In the genomic region with DNA sequence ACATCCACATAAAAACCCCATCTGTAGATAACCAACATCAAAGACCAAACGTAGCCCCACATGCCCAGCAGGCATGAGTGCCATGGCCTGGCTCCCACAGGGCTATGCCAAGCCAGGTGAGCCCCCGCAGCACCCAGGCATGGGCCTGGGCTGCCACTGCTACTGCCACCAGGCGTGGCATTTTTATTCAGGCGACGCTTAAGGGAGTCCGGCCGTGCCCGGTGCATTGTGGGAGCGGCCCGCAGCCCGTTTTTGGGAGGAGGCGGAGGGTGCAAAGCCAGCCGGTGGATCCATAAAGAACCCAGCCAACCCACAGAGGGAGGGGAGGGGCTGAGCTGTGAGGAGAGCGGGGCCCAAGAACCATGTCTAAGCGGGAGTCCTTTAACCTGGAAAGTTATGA, we compare ENCODE assay signal across 38 cellular contexts.
"Had no signal": no experiment of that assay in that cellular context is flagged by ENCODE, and none has a peak within 500 bp of the region (broad histone marks: within the 10 kb centered on the region; RNA-seq: fewer than 3 reads in every experiment).

No MANE protein-coding gene starts in this region.

- ATAC-seq: activated naive CD4-positive, alpha-beta T cell treated with anti-CD3 and anti-CD28 coated beads, Interleukin-2, amount 50 U/mL, for 72 hours; activated naive CD8-positive, alpha-beta T cell treated with anti-CD3 and anti-CD28 coated beads, Interleukin-2, amount 50 U/mL, for 24 hours; activated T-cell treated with anti-CD3 and anti-CD28 coated beads, Interleukin-2, amount 50 U/mL, for 4 hours; activated T-cell treated with anti-CD3 and anti-CD28 coated beads, Interleukin-2, amount 50 U/mL, for 72 hours; activated T-helper 17 cell treated with anti-CD3 and anti-CD28 coated beads, Interleukin-2, amount 50 U/mL, for 72 hours; body of pancreas had no signal

- H3K27ac ChIP-seq: adrenal gland, ascending aorta, body of pancreas, brain microvascular endothelial cell, breast epithelium, cardiac muscle cell had no signal

- H3K9me3 Mint-ChIP-seq: activated naive CD4-positive, alpha-beta T cell treated with anti-CD3 and anti-CD28 coated beads for 36 hours; activated naive CD4-positive, alpha-beta T cell treated with anti-CD3 and anti-CD28 coated beads, Interleukin-2, amount 10 ng/mL, durations not matched to agents 7 days and 5 days; activated naive CD8-positive, alpha-beta T cell treated with anti-CD3 and anti-CD28 coated beads for 36 hours; activated naive CD8-positive, alpha-beta T cell treated with anti-CD3 and anti-CD28 coated beads, Interleukin-2, amount 50 U/mL, for 24 hours; activated T-cell treated with anti-CD3 and anti-CD28 coated beads, Interleukin-2, amount 50 U/mL, for 24 hours; activated T-cell treated with anti-CD3 and anti-CD28 coated beads, Interleukin-2, amount 50 U/mL, for 4 hours; activated T-helper 17 cell treated with anti-CD3 and anti-CD28 coated beads, Interleukin-2, amount 50 U/mL, for 72 hours; activated T-helper 2 cell treated with anti-CD3 and anti-CD28 coated beads, Interferon-gamma antibody, Interleukin-2, Interleukin-4, amounts not matched to agents 10 μg/mL and 5 μg/mL and 100 μg/mL, durations not matched to agents 14 hours and 24 hours and 36 hours; central memory CD8-positive, alpha-beta T cell had no signal

- H3K4me1 Mint-ChIP-seq: activated naive CD8-positive, alpha-beta T cell treated with anti-CD3 and anti-CD28 coated beads for 36 hours; activated T-helper 17 cell treated with anti-CD3 and anti-CD28 coated beads, Interleukin-2, amount 50 U/mL, for 72 hours; central memory CD8-positive, alpha-beta T cell had no signal

- H3K4me3 Mint-ChIP-seq: activated naive CD4-positive, alpha-beta T cell treated with anti-CD3 and anti-CD28 coated beads for 36 hours; activated naive CD4-positive, alpha-beta T cell treated with anti-CD3 and anti-CD28 coated beads, Interleukin-2, amount 10 ng/mL, durations not matched to agents 7 days and 5 days; activated naive CD4-positive, alpha-beta T cell treated with anti-CD3 and anti-CD28 coated beads, Interleukin-2, amount 50 U/mL, for 24 hours; activated naive CD8-positive, alpha-beta T cell; activated naive CD8-positive, alpha-beta T cell treated with anti-CD3 and anti-CD28 coated beads for 36 hours; activated naive CD8-positive, alpha-beta T cell treated with anti-CD3 and anti-CD28 coated beads, Interleukin-2, amount 10 ng/mL, durations not matched to agents 7 days and 5 days; activated naive CD8-positive, alpha-beta T cell treated with anti-CD3 and anti-CD28 coated beads, Interleukin-2, amount 50 U/mL, for 24 hours; activated T-cell treated with anti-CD3 and anti-CD28 coated beads, Interleukin-2, amount 50 U/mL, for 24 hours; activated T-cell treated with anti-CD3 and anti-CD28 coated beads, Interleukin-2, amount 50 U/mL, for 4 hours; activated T-cell treated with anti-CD3 and anti-CD28 coated beads, Interleukin-2, amount 50 U/mL, for 72 hours; activated T-helper 1 cell treated with anti-CD3 and anti-CD28 coated beads, Interleukin-12 subunit alpha, Interleukin-12 subunit beta, Interleukin-2, Interleukin-4 antibody, amounts not matched to agents 30 ng/mL and 10 ng/mL and 1 ng/mL, durations not matched to agents 14 hours and 24 hours and 36 hours; activated T-helper 17 cell treated with anti-CD3 and anti-CD28 coated beads, Interleukin-2, amount 50 U/mL, for 72 hours; brain; central memory CD8-positive, alpha-beta T cell had no signal

- DNase-seq: activated effector memory CD4-positive, alpha-beta T cell treated with anti-CD3 and anti-CD28 coated beads, Interleukin-2, amount 50 U/mL, for 16 hours; activated effector memory CD4-positive, alpha-beta T cell treated with Interleukin-2 at 50 U/mL for 16 hours; activated gamma-delta T cell; activated gamma-delta T cell treated with Interleukin-2 at 50 U/mL for 16 hours; activated naive CD4-positive, alpha-beta T cell; activated naive CD4-positive, alpha-beta T cell treated with anti-CD3 and anti-CD28 coated beads for 36 hours; activated naive CD4-positive, alpha-beta T cell treated with anti-CD3 and anti-CD28 coated beads, Interleukin-2, amount 10 ng/mL, durations not matched to agents 7 days and 5 days; activated naive CD4-positive, alpha-beta T cell treated with anti-CD3 and anti-CD28 coated beads, Interleukin-2, amount 50 U/mL, for 16 hours; activated naive CD4-positive, alpha-beta T cell treated with Interleukin-2 at 50 U/mL for 16 hours; activated naive CD8-positive, alpha-beta T cell treated with anti-CD3 and anti-CD28 coated beads for 36 hours; activated naive CD8-positive, alpha-beta T cell treated with anti-CD3 and anti-CD28 coated beads, Interleukin-2, amount 10 ng/mL, durations not matched to agents 7 days and 5 days; activated naive CD8-positive, alpha-beta T cell treated with anti-CD3 and anti-CD28 coated beads, Interleukin-2, amount 50 U/mL, for 24 hours; activated T-cell treated with anti-CD3 and anti-CD28 coated beads, Interleukin-2, amount 50 U/mL, for 1 hour; activated T-cell treated with anti-CD3 and anti-CD28 coated beads, Interleukin-2, amount 50 U/mL, for 24 hours; activated T-cell treated with anti-CD3 and anti-CD28 coated beads, Interleukin-2, amount 50 U/mL, for 4 hours; activated T-cell treated with anti-CD3 and anti-CD28 coated beads, Interleukin-2, amount 50 U/mL, for 48 hours; activated T-cell treated with anti-CD3 and anti-CD28 coated beads, Interleukin-2, amount 50 U/mL, for 72 hours; adrenal gland; amniotic stem cell; amygdala; anterior cingulate cortex; aorta; body of pancreas; brain microvascular endothelial cell; caudate nucleus; central memory CD4-positive, alpha-beta T cell; cerebellar nuclear complex had no signal

- H3K27ac Mint-ChIP-seq: activated naive CD4-positive, alpha-beta T cell treated with anti-CD3 and anti-CD28 coated beads for 36 hours; activated naive CD4-positive, alpha-beta T cell treated with anti-CD3 and anti-CD28 coated beads, Interleukin-2, amount 10 ng/mL, durations not matched to agents 7 days and 5 days; activated naive CD4-positive, alpha-beta T cell treated with anti-CD3 and anti-CD28 coated beads, Interleukin-2, amount 50 U/mL, for 24 hours; activated naive CD4-positive, alpha-beta T cell treated with anti-CD3 and anti-CD28 coated beads, Interleukin-2, amount 50 U/mL, for 72 hours; activated naive CD8-positive, alpha-beta T cell; activated naive CD8-positive, alpha-beta T cell treated with anti-CD3 and anti-CD28 coated beads for 36 hours; activated naive CD8-positive, alpha-beta T cell treated with anti-CD3 and anti-CD28 coated beads, Interleukin-2, amount 10 ng/mL, durations not matched to agents 7 days and 5 days; activated naive CD8-positive, alpha-beta T cell treated with anti-CD3 and anti-CD28 coated beads, Interleukin-2, amount 50 U/mL, for 24 hours; activated T-cell treated with anti-CD3 and anti-CD28 coated beads, Interleukin-2, amount 50 U/mL, for 24 hours; activated T-cell treated with anti-CD3 and anti-CD28 coated beads, Interleukin-2, amount 50 U/mL, for 72 hours; activated T-helper 1 cell treated with anti-CD3 and anti-CD28 coated beads, Interleukin-12 subunit alpha, Interleukin-12 subunit beta, Interleukin-2, Interleukin-4 antibody, amounts not matched to agents 30 ng/mL and 10 ng/mL and 1 ng/mL, durations not matched to agents 14 hours and 24 hours and 36 hours; activated T-helper 17 cell treated with anti-CD3 and anti-CD28 coated beads, Interleukin-2, amount 50 U/mL, for 72 hours; activated T-helper 2 cell treated with anti-CD3 and anti-CD28 coated beads, Interferon-gamma antibody, Interleukin-2, Interleukin-4, amounts not matched to agents 10 μg/mL and 5 μg/mL and 100 μg/mL, durations not matched to agents 14 hours and 24 hours and 36 hours; brain had no signal

- H3K27me3 Mint-ChIP-seq: activated naive CD4-positive, alpha-beta T cell treated with anti-CD3 and anti-CD28 coated beads, Interleukin-2, amount 10 ng/mL, durations not matched to agents 7 days and 5 days; activated naive CD8-positive, alpha-beta T cell treated with anti-CD3 and anti-CD28 coated beads, Interleukin-2, amount 10 ng/mL, durations not matched to agents 7 days and 5 days; activated naive CD8-positive, alpha-beta T cell treated with anti-CD3 and anti-CD28 coated beads, Interleukin-2, amount 50 U/mL, for 24 hours; activated T-helper 17 cell treated with anti-CD3 and anti-CD28 coated beads, Interleukin-2, amount 50 U/mL, for 72 hours; brain had no signal

- H3K27me3 ChIP-seq: ascending aorta, body of pancreas, cardiac muscle cell had no signal

- H3K36me3 Mint-ChIP-seq: activated naive CD4-positive, alpha-beta T cell treated with anti-CD3 and anti-CD28 coated beads, Interleukin-2, amount 10 ng/mL, durations not matched to agents 7 days and 5 days; activated naive CD4-positive, alpha-beta T cell treated with anti-CD3 and anti-CD28 coated beads, Interleukin-2, amount 50 U/mL, for 24 hours; activated naive CD8-positive, alpha-beta T cell; activated naive CD8-positive, alpha-beta T cell treated with anti-CD3 and anti-CD28 coated beads for 36 hours; activated naive CD8-positive, alpha-beta T cell treated with anti-CD3 and anti-CD28 coated beads, Interleukin-2, amount 10 ng/mL, durations not matched to agents 7 days and 5 days; brain had no signal

- H3K9me3 ChIP-seq: adrenal gland, ascending aorta, body of pancreas had no signal
